15 cellular contexts compared by ENCODE assay signal in genomic region chr15:50463423-50464358, GRCh38. TPM values are rescaled to one million over a fixed set of nuclear protein-coding genes. Genes with fewer than 3 reads are reported as not detected.
A peak's percentile ranks its signal among the peaks of the same experiment; 100 is the strongest.
DNase-seq lines count a peak whose midpoint lies in the region; ATAC-seq, FAIRE-seq and TF ChIP-seq lines count a peak whose summit lies in the region.
"Had no signal": no experiment of that assay in that cellular context is flagged by ENCODE, and none has a peak within 500 bp of the region (broad histone marks: within the 10 kb centered on the region; RNA-seq: fewer than 3 reads in every experiment).

No MANE protein-coding gene starts in this region.

- H3K27ac Mint-ChIP-seq in activated T-cell treated with anti-CD3 and anti-CD28 coated beads, Interleukin-2, amount 50 U/mL, for 24 hours: peak overlapping the region; percentile 76
- peak overlapping the region; percentile 38 for H3K27ac Mint-ChIP-seq in activated naive CD8-positive, alpha-beta T cell treated with anti-CD3 and anti-CD28 coated beads, Interleukin-2, amount 50 U/mL, for 24 hours

- H3K4me1 Mint-ChIP-seq in activated T-cell treated with anti-CD3 and anti-CD28 coated beads, Interleukin-2, amount 50 U/mL, for 24 hours (ENCODE audit: low read depth): peaks cover 17% of the 10 kb centered on the region
- H3K4me1 Mint-ChIP-seq in activated naive CD8-positive, alpha-beta T cell treated with anti-CD3 and anti-CD28 coated beads, Interleukin-2, amount 50 U/mL, for 24 hours: peaks cover 30% of the 10 kb centered on the region

- no peak for DNase-seq in activated T-cell treated with anti-CD3 and anti-CD28 coated beads, Interleukin-2, amount 50 U/mL, for 24 hours
- DNase-seq in activated T-cell treated with anti-CD3 and anti-CD28 coated beads for 4 hours (no peak), foreskin fibroblast (peak; percentile 20 to 40), superior temporal gyrus (ENCODE audit: extremely low spot score) (peak; percentile 19), kidney tubule cell (ENCODE audit: low spot score) (no peak), GM12891 (ENCODE audit: insufficient read length, low spot score) (no peak)
- DNase-seq in activated naive CD8-positive, alpha-beta T cell treated with anti-CD3 and anti-CD28 coated beads, Interleukin-2, amount 50 U/mL, for 24 hours: no peak
- DNase-seq: activated CD4-positive, alpha-beta T cell treated with anti-CD3 and anti-CD28 coated beads, Interleukin-2, amount 50 U/mL, for 1 hour; amygdala; gastrocnemius medialis; GF-D8; left ventricle myocardium superior; NCI-H774 had no signal

- no peaks in the 10 kb centered on the region for H3K9me3 Mint-ChIP-seq in activated T-cell treated with anti-CD3 and anti-CD28 coated beads, Interleukin-2, amount 50 U/mL, for 24 hours
- no peaks in the 10 kb centered on the region for H3K9me3 Mint-ChIP-seq in activated naive CD8-positive, alpha-beta T cell treated with anti-CD3 and anti-CD28 coated beads, Interleukin-2, amount 50 U/mL, for 24 hours

- ATAC-seq in activated naive CD8-positive, alpha-beta T cell treated with anti-CD3 and anti-CD28 coated beads, Interleukin-2, amount 50 U/mL, for 24 hours: no peak
- ATAC-seq in HG03095 (IDR thresholded peaks at IDR 0.05; ENCODE audit: unreplicated experiment): no peak
- ATAC-seq: gastrocnemius medialis, left ventricle myocardium superior, SK-N-SH treated with all-trans-retinoic acid at 6 μM for 48 hours had no signal

- H3K36me3 Mint-ChIP-seq in activated T-cell treated with anti-CD3 and anti-CD28 coated beads, Interleukin-2, amount 50 U/mL, for 24 hours (ENCODE audit: low read depth): peaks cover 82% of the 10 kb centered on the region
- H3K36me3 Mint-ChIP-seq in activated naive CD8-positive, alpha-beta T cell treated with anti-CD3 and anti-CD28 coated beads, Interleukin-2, amount 50 U/mL, for 24 hours (ENCODE audit: low read depth): peaks cover 30% of the 10 kb centered on the region

- H3K27me3 Mint-ChIP-seq in activated T-cell treated with anti-CD3 and anti-CD28 coated beads, Interleukin-2, amount 50 U/mL, for 24 hours: no peaks in the 10 kb centered on the region
- no peaks in the 10 kb centered on the region for H3K27me3 Mint-ChIP-seq in activated naive CD8-positive, alpha-beta T cell treated with anti-CD3 and anti-CD28 coated beads, Interleukin-2, amount 50 U/mL, for 24 hours

- TF ChIP-seq POLR2A in GM12891 (IDR thresholded peaks at IDR 0.05; ENCODE audit: low read depth, low read length): no peak

- FAIRE-seq in GM12891 (lab: Jason Lieb, UNC): no peak

- no peak for TF ChIP-seq CTCF in foreskin fibroblast (IDR thresholded peaks at IDR 0.05; ENCODE audit: low read depth, low read length)

- no peak overlapping the region for H3K4me3 ChIP-seq in foreskin fibroblast (ENCODE audit: low read depth in 1 of 2, low read length in 2 of 2)
- H3K4me3 ChIP-seq: gastrocnemius medialis had no signal

- H3K4me3 Mint-ChIP-seq in activated T-cell treated with anti-CD3 and anti-CD28 coated beads, Interleukin-2, amount 50 U/mL, for 24 hours: no peak overlapping the region
- no peak overlapping the region for H3K4me3 Mint-ChIP-seq in activated naive CD8-positive, alpha-beta T cell treated with anti-CD3 and anti-CD28 coated beads, Interleukin-2, amount 50 U/mL, for 24 hours

TF ChIP-seq in GM12891, 5 proteins besides CTCF, POLR2A, EP300 and RAD21:
- TF ChIP-seq POLR2AphosphoS5 (IDR thresholded peaks at IDR 0.05; ENCODE audit: low read depth, low read length) (no peak), SPI1 (IDR thresholded peaks at IDR 0.05; ENCODE audit: low read depth, low read length) (no peak), PAX5 (IDR thresholded peaks at IDR 0.05; ENCODE audit: insufficient read depth, low read length, severe bottlenecking) (no peak), TAF1 (IDR thresholded peaks at IDR 0.05; ENCODE audit: low read depth, low read length) (no peak), POU2F2 (IDR thresholded peaks at IDR 0.05; ENCODE audit: low read depth, low read length) (no peak)

RNA-seq across cellular contexts. Expression of gene USP8, which starts 39.5 kb away (rescaled TPM):
- 17.6 TPM for polyA plus RNA-seq in GM12891 (2012; ENCODE audit: low read depth, missing spikeins)

Comparison
In these comparisons a context has a peak if more than half of its experiments do, and no peak if none do; other contexts are left out.
1. DNase-seq: peak in foreskin fibroblast (2 of 2) and superior temporal gyrus (single experiment); none in activated T-cell treated with anti-CD3 and anti-CD28 coated beads, Interleukin-2, amount 50 U/mL, for 24 hours (single experiment), activated T-cell treated with anti-CD3 and anti-CD28 coated beads for 4 hours (single experiment), activated naive CD8-positive, alpha-beta T cell treated with anti-CD3 and anti-CD28 coated beads, Interleukin-2, amount 50 U/mL, for 24 hours (single experiment), kidney tubule cell (single experiment) and GM12891 (single experiment).